In the genomic region with DNA sequence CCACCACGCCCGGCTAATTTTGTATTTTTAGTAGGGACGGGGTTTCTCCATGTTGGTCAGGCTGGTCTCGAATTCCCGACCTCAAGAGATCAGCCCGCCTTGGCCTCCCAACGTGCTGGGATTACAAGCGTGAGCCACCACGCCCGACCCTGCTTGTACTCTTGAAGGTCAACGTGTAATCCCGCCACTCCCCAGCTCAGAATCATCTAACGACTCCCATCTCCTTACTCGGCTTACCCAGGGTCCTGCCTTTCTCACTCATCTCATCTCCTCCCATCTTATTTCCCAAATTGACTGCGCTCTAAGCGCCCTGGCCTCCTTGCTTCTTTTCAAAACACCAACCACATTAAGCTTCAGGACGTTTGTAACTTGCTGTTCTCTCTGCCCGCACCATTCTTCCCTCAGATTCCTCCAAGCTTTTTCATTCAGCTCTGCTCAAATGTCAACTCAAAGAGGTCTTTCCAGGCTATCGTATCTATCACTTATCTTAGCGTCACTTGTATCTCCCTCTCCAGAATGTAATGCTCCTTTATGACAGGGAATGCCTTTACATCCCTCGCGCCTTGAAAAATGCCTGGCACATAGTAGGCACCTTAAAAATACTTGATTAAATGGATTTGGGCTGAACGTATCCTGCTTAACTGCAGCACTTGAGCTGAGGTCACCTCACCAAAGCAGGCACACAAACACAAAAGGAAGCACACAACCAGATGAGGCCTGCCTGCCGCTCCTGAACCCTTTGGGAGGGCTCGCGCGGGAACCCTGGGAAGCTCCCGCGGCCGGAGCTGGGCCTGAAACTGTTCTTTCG, we compare ENCODE assay signal across 8 cellular contexts. TPM values are rescaled to one million over a fixed set of nuclear protein-coding genes. Genes with fewer than 3 reads are reported as not detected.
DNase-seq lines count a peak whose midpoint lies in the region; ATAC-seq, FAIRE-seq and TF ChIP-seq lines count a peak whose summit lies in the region.

No MANE protein-coding gene starts in this region.

- no peak for TF ChIP-seq CTCF in colonic mucosa (IDR thresholded peaks at IDR 0.05)

- H3K4me1 ChIP-seq in colonic mucosa (peaks cover 4% of the 10 kb centered on the region), mononuclear cell (ENCODE audit: insufficient read depth, low read length) (peaks cover 26% of the 10 kb centered on the region)

- peak overlapping the region; percentile 99 for H3K27ac ChIP-seq in colonic mucosa

- H3K9me3 ChIP-seq in colonic mucosa (no peaks in the 10 kb centered on the region), mononuclear cell (ENCODE audit: low read depth, low read length) (no peaks in the 10 kb centered on the region)

- no peak for FAIRE-seq in HTR-8/SVneo (lab: Jason Lieb, UNC)

- peak overlapping the region; percentile 89 to 90 for H3K9ac ChIP-seq in colonic mucosa (ENCODE audit: low read depth in 2 of 2, low read length in 2 of 2)

- intact Hi-C loops in colonic mucosa (cut with DNase I) = no loop called here

- H3K27me3 ChIP-seq in colonic mucosa (no peaks in the 10 kb centered on the region), mononuclear cell (ENCODE audit: insufficient read depth, low read length) (no peaks in the 10 kb centered on the region)

- DNase-seq in DMS79 treated with DMSO at 0.1 percent for 48 hours (lab: John Stamatoyannopoulos, UW) (peak; percentile 52), DMS79 (lab: John Stamatoyannopoulos, UW) (no peak), NCI-H510A (lab: John Stamatoyannopoulos, UW) (peak; percentile 63), colonic mucosa (peak; percentile 37), NCI-H2196 treated with DMSO at 0.1 percent for 48 hours (lab: John Stamatoyannopoulos, UW; ENCODE audit: unreplicated experiment) (no peak), HTR-8/SVneo (ENCODE audit: insufficient read length, low spot score) (no peak)

- no peak for ATAC-seq in HG03095 (IDR thresholded peaks at IDR 0.05; ENCODE audit: unreplicated experiment)

- no peaks in the 10 kb centered on the region for H3K36me3 ChIP-seq in colonic mucosa

- H3K4me3 ChIP-seq in colonic mucosa (peak overlapping the region; percentile 95), mononuclear cell (ENCODE audit: low read length) (peak overlapping the region; percentile 86)

RNA-seq across cellular contexts. Expression of gene USP1, which starts 1.4 kb away (rescaled TPM):
- total RNA-seq in colonic mucosa = 10 to 100 TPM; 28.8 to 30.7 TPM
- total RNA-seq in mononuclear cell = 33.6 TPM

Comparison
In these comparisons a context has a peak if more than half of its experiments do, and no peak if none do; other contexts are left out.
1. DNase-seq: peak in DMS79 treated with DMSO at 0.1 percent for 48 hours (single experiment), NCI-H510A (single experiment) and colonic mucosa (single experiment); none in DMS79 (single experiment), NCI-H2196 treated with DMSO at 0.1 percent for 48 hours (single experiment) and HTR-8/SVneo (single experiment).